In the genomic region with DNA sequence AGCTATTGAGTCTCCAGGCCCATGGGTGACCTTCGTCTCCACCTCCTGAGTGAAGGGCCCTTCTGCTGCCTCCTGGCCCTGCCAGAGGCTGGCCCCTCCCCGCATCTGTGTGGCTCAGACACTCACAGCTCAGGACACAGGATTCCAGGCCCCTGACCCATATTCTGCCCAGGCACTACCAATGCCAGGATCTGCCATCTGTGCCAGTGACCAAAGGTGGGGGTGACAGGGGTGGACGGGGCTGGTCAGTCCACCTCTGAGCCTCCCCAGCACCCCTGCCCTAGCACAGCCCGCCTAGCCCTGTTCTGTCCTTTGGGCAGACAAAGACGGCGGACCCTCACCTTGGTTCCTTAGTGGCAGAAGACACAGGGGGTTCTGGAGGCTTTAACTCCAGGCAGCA, we compare ENCODE assay signal across 1 cellular context.
TF ChIP-seq lines count a peak whose summit lies in the region.

No MANE protein-coding gene starts in this region.

TF ChIP-seq in H1, 55 proteins besides CTCF, POLR2A, EP300 and RAD21:
- no peak for TF ChIP-seq CBX8 (IDR thresholded peaks at IDR 0.05; ENCODE audit: borderline replicate concordance, low read depth, low read length)
- TF ChIP-seq TAF1 (IDR thresholded peaks at IDR 0.05; ENCODE audit: low read depth, low read length): no peak
- TF ChIP-seq BCL11A (IDR thresholded peaks at IDR 0.05; ENCODE audit: low read depth in 2 of 2, low read length in 2 of 2): no peak
- TF ChIP-seq EGR1 (IDR thresholded peaks at IDR 0.05; ENCODE audit: borderline replicate concordance, low read depth, low read length): no peak
- TF ChIP-seq SP1 (IDR thresholded peaks at IDR 0.05; ENCODE audit: low read depth, low read length): no peak
- TF ChIP-seq, protein P1, sequence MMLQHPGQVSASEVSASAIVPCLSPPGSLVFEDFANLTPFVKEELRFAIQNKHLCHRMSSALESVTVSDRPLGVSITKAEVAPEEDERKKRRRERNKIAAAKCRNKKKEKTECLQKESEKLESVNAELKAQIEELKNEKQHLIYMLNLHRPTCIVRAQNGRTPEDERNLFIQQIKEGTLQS (IDR thresholded peaks at IDR 0.05; ENCODE audit: insufficient read depth, low read depth, low read length): no peak
- TF ChIP-seq SP4 (IDR thresholded peaks at IDR 0.05; ENCODE audit: low read length): no peak
- no peak for TF ChIP-seq CEBPB (IDR thresholded peaks at IDR 0.05; ENCODE audit: low read depth, low read length)
- no peak for TF ChIP-seq SP2 (IDR thresholded peaks at IDR 0.05; ENCODE audit: low read length)
- TF ChIP-seq EZH2 (IDR thresholded peaks at IDR 0.05; ENCODE audit: low read depth, low read length, severe bottlenecking): no peak
- TF ChIP-seq CREB1 (IDR thresholded peaks at IDR 0.05): no peak
- no peak for TF ChIP-seq SAP30 (IDR thresholded peaks at IDR 0.05; ENCODE audit: insufficient read depth, insufficient replicate concordance, low read length)
- TF ChIP-seq GTF2F1 (IDR thresholded peaks at IDR 0.05; ENCODE audit: borderline replicate concordance, low read depth, low read length): no peak
- no peak for TF ChIP-seq TAF7 (optimal IDR thresholded peaks at IDR 0.05; ENCODE audit: borderline replicate concordance, low read depth, low read length)
